22 cellular contexts compared by ENCODE assay signal in the genomic region with DNA sequence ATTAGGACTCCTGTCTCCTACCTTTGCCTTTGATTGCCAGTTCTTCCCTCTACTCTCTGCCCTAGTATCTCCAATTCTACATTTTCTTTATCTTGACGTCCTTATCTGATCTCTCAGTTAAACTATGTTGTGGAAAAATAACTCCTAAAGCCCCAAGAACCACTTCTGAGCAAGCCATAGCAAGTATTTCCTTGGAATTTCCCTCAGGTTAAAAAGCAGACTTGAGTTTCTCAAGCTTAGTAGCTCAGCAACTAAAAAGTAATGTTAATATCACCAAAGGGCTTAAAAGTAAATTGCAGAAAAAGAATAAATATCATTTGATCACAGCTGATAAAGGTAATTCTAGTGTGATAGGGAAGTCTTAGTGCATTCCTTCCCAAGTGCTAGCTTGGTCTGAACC. TPM values are rescaled to one million over a fixed set of nuclear protein-coding genes. Genes with fewer than 3 reads are reported as not detected.
DNase-seq lines count a peak whose midpoint lies in the region; ATAC-seq lines count a peak whose summit lies in the region.
"Had no signal": no experiment of that assay in that cellular context is flagged by ENCODE, and none has a peak within 500 bp of the region (broad histone marks: within the 10 kb centered on the region; RNA-seq: fewer than 3 reads in every experiment).

No MANE protein-coding gene starts in this region.

- H3K9me2 ChIP-seq in GM23248 (ENCODE audit: insufficient read depth) = no peaks in the 10 kb centered on the region

- no peaks in the 10 kb centered on the region for H4K20me1 ChIP-seq in GM23248 (ENCODE audit: insufficient read depth)

- DNase-seq in GM23248 (no peak), amniotic epithelial cell (ENCODE audit: low read depth) (peak; percentile 26), glomerular visceral epithelial cell (ENCODE audit: extremely low spot score) (peak; percentile 16), trophoblast cell (peak; percentile 47 to 93), C1 segment of cervical spinal cord (lab: John Stamatoyannopoulos, UW) (no peak)
- DNase-seq: ACHN, DMS79 treated with DMSO at 0.1 percent for 48 hours, HCEC 1CT, NCI-H1105 treated with DMSO at 0.1 percent for 48 hours, NCI-H1694, NCI-H2081 treated with DMSO at 0.1 percent for 48 hours, NCI-H510A treated with DMSO at 0.1 percent for 48 hours, NCI-H774, OCI-M1, SHP77 had no signal

- H3K27ac ChIP-seq in GM23248 = no peak overlapping the region
- H3K27ac ChIP-seq in trophoblast cell (ENCODE audit: low read depth, low read length) = peak overlapping the region; percentile 52
- H3K27ac ChIP-seq: C4-2B, SK-N-MC had no signal

- H2BK5ac ChIP-seq in trophoblast cell (ENCODE audit: low read depth, low read length, poor library complexity) = no peak overlapping the region

- H3K27me3 ChIP-seq in GM23248 (replicated peaks; ENCODE audit: insufficient read depth) (no peaks in the 10 kb centered on the region), trophoblast cell (ENCODE audit: insufficient read depth, low read length) (no peaks in the 10 kb centered on the region)

- no peak overlapping the region for H3K23ac ChIP-seq in trophoblast cell (ENCODE audit: low read length)

- H3K36me3 ChIP-seq in GM23248 (ENCODE audit: low read depth) (no peaks in the 10 kb centered on the region), trophoblast cell (ENCODE audit: control insufficient read depth in 1 of 2, insufficient read depth in 2 of 2, low read length in 2 of 2) (no peaks in the 10 kb centered on the region)

- H3K9ac ChIP-seq in GM23248 = no peak overlapping the region
- no peak overlapping the region for H3K9ac ChIP-seq in trophoblast cell (ENCODE audit: low read length)

- no peak overlapping the region for H4K91ac ChIP-seq in trophoblast cell (ENCODE audit: low read depth, low read length)

- no peak for ATAC-seq in HG02870 (IDR thresholded peaks at IDR 0.05; ENCODE audit: unreplicated experiment)
- no peak for ATAC-seq in HG02588 (IDR thresholded peaks at IDR 0.05; ENCODE audit: unreplicated experiment)
- ATAC-seq: GM23338, K562 had no signal

- no peak overlapping the region for H3K4ac ChIP-seq in trophoblast cell (ENCODE audit: low read depth, low read length)

- H3K4me1 ChIP-seq in GM23248 (ENCODE audit: insufficient read depth) (peaks cover 6% of the 10 kb centered on the region), trophoblast cell (ENCODE audit: control insufficient read depth in 1 of 2, insufficient read depth in 2 of 2, low read length in 2 of 2) (peaks cover 5 to 8% of the 10 kb centered on the region in 2 experiments)

- 14 to 25% methylated on average over 1 of the region's 1 CpG for WGBS in GM23248 (ENCODE audit: low coverage in 1 of 2, low lambda C conversion rate in 2 of 2, missing lambda C conversion rate in 2 of 2), 2 experiments
- WGBS in trophoblast cell (ENCODE audit: extremely low coverage, insufficient coverage, insufficient read length) = no CpG with 5 or more reads among the region's 1 CpG

- H3K9me3 ChIP-seq in GM23248 (ENCODE audit: low read depth) (no peaks in the 10 kb centered on the region), trophoblast cell (ENCODE audit: insufficient read depth, low read depth, low read length) (no peaks in the 10 kb centered on the region)

- H3K4me2 ChIP-seq in GM23248 (ENCODE audit: unreplicated experiment) (no peak overlapping the region), trophoblast cell (ENCODE audit: low read length) (no peak overlapping the region)
- H3K4me2 ChIP-seq: GM23338 had no signal

- H3K4me3 ChIP-seq in GM23248 = no peak overlapping the region
- no peak overlapping the region for H3K4me3 ChIP-seq in trophoblast cell (ENCODE audit: low read depth, low read length)
- H3K4me3 ChIP-seq: GM23338, K562, SK-N-MC had no signal

- H3K79me2 ChIP-seq in GM23248 (ENCODE audit: insufficient read depth) (no peaks in the 10 kb centered on the region), trophoblast cell (ENCODE audit: control insufficient read depth, insufficient read depth, low read length, poor library complexity) (no peaks in the 10 kb centered on the region)

- H2AK5ac ChIP-seq in trophoblast cell (ENCODE audit: low read length) = no peak overlapping the region

- H4K8ac ChIP-seq in trophoblast cell (ENCODE audit: low read depth, low read length) = no peak overlapping the region

- H2BK120ac ChIP-seq in trophoblast cell (ENCODE audit: insufficient read depth, low read length, poor library complexity) = no peak overlapping the region

- no peak overlapping the region for H4K12ac ChIP-seq in trophoblast cell (ENCODE audit: low read depth, low read length)

- no peak overlapping the region for H3K14ac ChIP-seq in trophoblast cell (ENCODE audit: low read length)

- H3F3A ChIP-seq in GM23248 (ENCODE audit: insufficient read depth) = no peaks in the 10 kb centered on the region

- H2BK12ac ChIP-seq in trophoblast cell (ENCODE audit: low read length) = no peak overlapping the region

- peaks cover 4% of the 10 kb centered on the region for H3K79me1 ChIP-seq in trophoblast cell (ENCODE audit: low read length)

- H3K18ac ChIP-seq in trophoblast cell (ENCODE audit: low read length) = no peak overlapping the region

- 0 out of 2 replicates have a peak overlapping the region, but pooled peaks have one; percentile 17 for H2AFZ ChIP-seq in GM23248
- H2AFZ ChIP-seq in trophoblast cell (ENCODE audit: insufficient read depth, low read length, poor library complexity) = no peak overlapping the region
- H2AFZ ChIP-seq: GM23338 had no signal

- in situ Hi-C loops in GM23248 (cut with MboI) = no loop called here

RNA-seq across cellular contexts. Expression of a gene that starts 13.2 kb away (rescaled TPM):
- total RNA-seq in GM23248 (2014; rRNA removed; shearing (Covaris generic)) = 4.1 and 12.3 TPM in 2 replicates
- 5.4 and 8.0 TPM in 2 replicates for polyA plus RNA-seq in GM23248 (2016; fragmentation: Nextera tagmentation; extraction: Ambion mirVana)
- polyA plus RNA-seq in trophoblast cell (2013) = not detected in 2 replicates
- total RNA-seq: G401, GM23338 had no signal
- polyA plus RNA-seq: GM23338 had no signal

Comparison
In these comparisons a context has a peak if more than half of its experiments do, and no peak if none do; other contexts are left out.
1. DNase-seq: peak in amniotic epithelial cell (single experiment), glomerular visceral epithelial cell (single experiment) and trophoblast cell (2 of 2); none in GM23248 (single experiment) and C1 segment of cervical spinal cord (0 of 14).